In the genomic region with DNA sequence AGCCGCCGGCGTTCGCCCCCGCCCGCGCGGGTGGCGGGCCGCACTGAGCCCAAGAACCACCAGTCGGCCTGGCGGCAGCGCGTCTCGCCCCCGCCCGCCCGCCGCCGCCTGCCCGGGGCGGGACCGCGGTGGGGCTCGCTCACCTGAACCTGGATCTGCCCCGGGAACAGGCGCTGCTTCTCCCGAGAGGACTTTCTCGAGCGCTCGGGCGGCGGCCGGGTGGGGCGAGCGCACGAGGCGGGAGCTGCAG, we compare ENCODE assay signal across 8 cellular contexts. TPM values are rescaled to one million over a fixed set of nuclear protein-coding genes. Genes with fewer than 3 reads are reported as not detected.
DNase-seq lines count a peak whose midpoint lies in the region; ATAC-seq and TF ChIP-seq lines count a peak whose summit lies in the region.

No MANE protein-coding gene starts in this region.

- peak overlapping the region in 2 of 3 donors; percentile 57 to 91 for H3K27ac Mint-ChIP-seq in IgD-negative memory B cell
- H3K27ac Mint-ChIP-seq in neural crest cell (ENCODE audit: unreplicated experiment) = no peak overlapping the region

- H3K36me3 ChIP-seq in duodenal mucosa (ENCODE audit: control insufficient read depth in 1 of 2, insufficient read depth in 2 of 2, low read length in 2 of 2) = no peaks in the 10 kb centered on the region

- H3K27me3 Mint-ChIP-seq in IgD-negative memory B cell (no peaks in the 10 kb centered on the region), neural crest cell (ENCODE audit: low read depth) (no peaks in the 10 kb centered on the region)

- peaks cover 28 to 37% of the 10 kb centered on the region in 2 donors for H3K4me1 ChIP-seq in duodenal mucosa (ENCODE audit: control insufficient read depth in 1 of 2, insufficient read depth in 2 of 2, low read length in 2 of 2)

- H3K27ac ChIP-seq in duodenal mucosa (ENCODE audit: low read depth, low read length) = peak overlapping the region; percentile 97

- peak overlapping the region; percentile 88 to 90 for H3K4me3 ChIP-seq in duodenal mucosa (ENCODE audit: low read depth in 1 of 2, low read length in 2 of 2)

- TF ChIP-seq POLR2A in erythroblast (IDR thresholded peaks at IDR 0.05; ENCODE audit: low read length) = no peak

- TF ChIP-seq CTCF in neural crest cell (conservative IDR thresholded peaks at IDR 0.05) = no peak

- no peaks in the 10 kb centered on the region for H3K9me3 ChIP-seq in duodenal mucosa (ENCODE audit: control insufficient read depth in 1 of 2, low read length in 2 of 2)

- H3K36me3 Mint-ChIP-seq in IgD-negative memory B cell = peaks cover 8% of the 10 kb centered on the region
- peaks cover 3% of the 10 kb centered on the region for H3K36me3 Mint-ChIP-seq in neural crest cell (ENCODE audit: low read depth)

- DNase-seq in neural crest cell (ENCODE audit: low read depth, low spot score) = no peak
- DNase-seq in NOMO-1 (lab: John Stamatoyannopoulos, UW; ENCODE audit: unreplicated experiment in 2 of 2) = no peak
- no peak for DNase-seq in erythroblast (lab: John Stamatoyannopoulos, UW)
- DNase-seq in activated CD8-positive, alpha-beta memory T cell treated with anti-CD3 and anti-CD28 coated beads, Interleukin-2, amount 50 U/mL, for 4 hours = no peak

- peak overlapping the region; percentile 95 to 97 for H3K9ac ChIP-seq in duodenal mucosa (ENCODE audit: low read depth in 1 of 2, low read length in 2 of 2)

- no peaks in the 10 kb centered on the region for H3K9me3 Mint-ChIP-seq in IgD-negative memory B cell
- no peaks in the 10 kb centered on the region for H3K9me3 Mint-ChIP-seq in neural crest cell

- ATAC-seq in GM18511 (IDR thresholded peaks at IDR 0.05; ENCODE audit: unreplicated experiment) (peak; percentile 1), HG02798 (IDR thresholded peaks at IDR 0.05; ENCODE audit: poor library complexity, unreplicated experiment) (no peak)

- H3K4me3 Mint-ChIP-seq in IgD-negative memory B cell (peak overlapping the region; percentile 82 to 96 (median 93)), neural crest cell (peak overlapping the region; percentile 93)

- peaks cover 32 to 44% (median 39%) of the 10 kb centered on the region in 3 donors for H3K4me1 Mint-ChIP-seq in IgD-negative memory B cell
- peaks cover 43% of the 10 kb centered on the region for H3K4me1 Mint-ChIP-seq in neural crest cell

- no peaks in the 10 kb centered on the region for H3K27me3 ChIP-seq in duodenal mucosa (ENCODE audit: control insufficient read depth in 1 of 2, insufficient read depth in 2 of 2, low read length in 2 of 2)

RNA-seq across cellular contexts. Expression of gene MYH9, which starts 0.2 kb away (rescaled TPM):
- 231 TPM for polyA plus RNA-seq in IgD-negative memory B cell
- 160 and 171 TPM in 2 replicates for total RNA-seq in neural crest cell
